Comparison of ENCODE assay signal across 25 cellular contexts in the genomic region with DNA sequence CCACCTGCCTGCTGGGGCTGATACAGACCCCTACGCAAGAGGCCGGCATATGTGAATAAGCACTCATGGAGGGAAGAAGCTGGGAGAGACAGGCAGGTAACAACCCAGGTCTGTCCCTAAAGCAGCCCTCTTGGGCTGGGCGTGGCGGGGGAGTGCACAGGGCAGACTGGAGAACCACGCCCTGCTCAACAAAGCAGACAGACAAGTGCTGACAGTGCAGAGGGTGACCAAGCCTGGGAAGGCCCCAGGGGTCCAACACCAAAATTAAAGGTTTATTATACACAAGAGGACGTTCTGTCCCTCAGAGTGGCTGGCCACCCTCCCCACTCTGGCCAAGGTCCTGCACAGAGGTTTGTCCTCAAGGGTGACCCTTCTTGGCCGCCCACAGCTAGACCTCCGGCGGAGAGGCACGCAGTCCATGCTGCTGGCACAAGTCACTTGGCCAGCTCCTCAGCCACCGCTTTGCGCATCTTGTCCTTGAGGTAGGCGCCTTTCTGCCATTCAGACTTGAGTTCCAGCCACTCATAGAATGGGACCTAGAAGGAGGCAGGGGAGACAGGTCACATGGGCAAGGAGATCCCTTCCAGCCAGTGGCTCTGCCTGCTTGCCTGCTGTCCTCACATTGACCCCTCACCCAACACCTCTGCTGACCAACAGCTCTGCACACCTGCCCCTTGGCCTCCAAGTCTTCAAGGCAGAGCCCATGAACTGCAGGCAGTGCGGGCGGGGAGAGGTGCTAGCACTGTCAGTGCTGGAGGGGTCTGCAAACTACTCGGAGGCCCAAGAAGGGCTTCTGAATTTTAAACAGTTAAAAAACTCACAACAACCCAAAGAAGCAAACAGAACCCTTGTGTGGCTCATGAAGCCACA. TPM values are rescaled to one million over a fixed set of nuclear protein-coding genes. Genes with fewer than 3 reads are reported as not detected.
A peak's percentile ranks its signal among the peaks of the same experiment; 100 is the strongest.
DNase-seq lines count a peak whose midpoint lies in the region; ATAC-seq, FAIRE-seq and TF ChIP-seq lines count a peak whose summit lies in the region.
"Had no signal": no experiment of that assay in that cellular context is flagged by ENCODE, and none has a peak within 500 bp of the region (broad histone marks: within the 10 kb centered on the region; RNA-seq: fewer than 3 reads in every experiment).

No MANE protein-coding gene starts in this region.

- H3K27ac Mint-ChIP-seq in activated T-cell treated with anti-CD3 and anti-CD28 coated beads, Interleukin-2, amount 50 U/mL, for 24 hours = no peak overlapping the region
- no peak overlapping the region for H3K27ac Mint-ChIP-seq in stimulated activated memory B cell treated with anti-CD40 and anti-IgM and Interleukin-4, amounts not matched to agents 10 μg/mL and 1 μg/mL and 100 μg/mL, for 72 hours
- H3K27ac Mint-ChIP-seq: dendritic cell treated with granulocyte-macrophage colony-stimulating factor and Interleukin-4, amounts not matched to agents 40 ng/mL and 50 ng/mL, for 4 days had no signal

- no peak overlapping the region for H3K4me2 ChIP-seq in HepG2 (ENCODE audit: low read depth, low read length)
- H3K4me2 ChIP-seq: BLaER1 treated with 17β-estradiol and CSF1 and Interleukin-3, amounts not matched to agents 10 nM and 100 nM had no signal

- CTCF ChIA-PET in RWPE1 (lab: Yijun Ruan, JAX) = interaction anchor here (0.8 kb wide), 1 partner anchor 127 kb away, joined by 3 read pairs; no protein-coding TSS in a partner anchor
- CTCF ChIA-PET in HepG2 (lab: Yijun Ruan, JAX; ENCODE audit: low intra/inter-chr PET ratio, low total read pairs) = no interaction called here
- CTCF ChIA-PET in A673 (lab: Charles Lee) = no interaction called here

- intact Hi-C loops in HepG2 (cut with micrococcal nuclease; ENCODE audit: unreplicated experiment) (no loop called here), A673 (cut with micrococcal nuclease; ENCODE audit: unreplicated experiment) (no loop called here)

- no peak for ATAC-seq in activated T-cell treated with anti-CD3 and anti-CD28 coated beads, Interleukin-2, amount 50 U/mL, for 4 hours
- peak; percentile 6 for ATAC-seq in HepG2
- peak; percentile 8 for ATAC-seq in stimulated activated memory B cell treated with anti-CD40 and anti-IgM and Interleukin-4, amounts not matched to agents 10 μg/mL and 1 μg/mL and 100 μg/mL, for 72 hours

- H3K4me3 Mint-ChIP-seq in activated T-cell treated with anti-CD3 and anti-CD28 coated beads, Interleukin-2, amount 50 U/mL, for 24 hours = no peak overlapping the region
- H3K4me3 Mint-ChIP-seq in activated T-cell treated with anti-CD3 and anti-CD28 coated beads, Interleukin-2, amount 50 U/mL, for 4 hours = no peak overlapping the region
- H3K4me3 Mint-ChIP-seq in stimulated activated memory B cell treated with anti-CD40 and anti-IgM and Interleukin-4, amounts not matched to agents 10 μg/mL and 1 μg/mL and 100 μg/mL, for 72 hours = no peak overlapping the region
- H3K4me3 Mint-ChIP-seq: dendritic cell treated with granulocyte-macrophage colony-stimulating factor and Interleukin-4, amounts not matched to agents 40 ng/mL and 50 ng/mL, for 4 days had no signal

- H3K9me3 Mint-ChIP-seq in activated T-cell treated with anti-CD3 and anti-CD28 coated beads, Interleukin-2, amount 50 U/mL, for 24 hours = no peaks in the 10 kb centered on the region
- no peaks in the 10 kb centered on the region for H3K9me3 Mint-ChIP-seq in activated T-cell treated with anti-CD3 and anti-CD28 coated beads, Interleukin-2, amount 50 U/mL, for 4 hours
- H3K9me3 Mint-ChIP-seq in stimulated activated memory B cell treated with anti-CD40 and anti-IgM and Interleukin-4, amounts not matched to agents 10 μg/mL and 1 μg/mL and 100 μg/mL, for 72 hours = no peaks in the 10 kb centered on the region
- H3K9me3 Mint-ChIP-seq: dendritic cell treated with granulocyte-macrophage colony-stimulating factor and Interleukin-4, amounts not matched to agents 40 ng/mL and 50 ng/mL, for 4 days had no signal

- H2AFZ ChIP-seq in HepG2 (ENCODE audit: low read length) = no peak overlapping the region
- H2AFZ ChIP-seq: GM23248 had no signal

- TF ChIP-seq POLR2A in HepG2 (IDR thresholded peaks at IDR 0.05; ENCODE audit: insufficient read depth in 1 of 2, low read depth in 2 of 2, low read length in 2 of 2) = no peak

- TF ChIP-seq CTCF in RWPE1 (conservative IDR thresholded peaks at IDR 0.05; ENCODE audit: low read depth) (no peak), HepG2 (CRISPR knock-in tag; IDR thresholded peaks at IDR 0.05) (no peak), A673 (conservative IDR thresholded peaks at IDR 0.05; ENCODE audit: low read depth, low read length) (no peak)

- no peaks in the 10 kb centered on the region for H3K27me3 ChIP-seq in HepG2 (ENCODE audit: control insufficient read depth in 1 of 2, insufficient read depth in 2 of 2, low read length in 2 of 2)
- no peaks in the 10 kb centered on the region for H3K27me3 ChIP-seq in A673 (replicated peaks; ENCODE audit: insufficient read depth, low read depth, low read length, poor library complexity)
- H3K27me3 ChIP-seq: BLaER1 treated with 17β-estradiol and CSF1 and Interleukin-3, amounts not matched to agents 10 nM and 100 nM had no signal

- DNase-seq in activated T-cell treated with anti-CD3 and anti-CD28 coated beads, Interleukin-2, amount 50 U/mL, for 24 hours = peak; percentile 29
- no peak for DNase-seq in activated T-cell treated with anti-CD3 and anti-CD28 coated beads, Interleukin-2, amount 50 U/mL, for 4 hours
- DNase-seq in RWPE1 (ENCODE audit: low spot score) (no peak), HepG2 (ENCODE audit: low spot score) (no peak), activated gamma-delta T cell treated with Interleukin-2 at 50 U/mL for 16 hours (no peak), A673 (ENCODE audit: low spot score) (no peak)
- DNase-seq in stimulated activated CD4-positive, alpha-beta T cell treated with anti-CD3 and anti-CD28 coated beads, Interleukin-2, amount 100 ng/mL, for 48 hours = no peak
- DNase-seq: activated naive CD4-positive, alpha-beta T cell treated with anti-CD3 and anti-CD28 coated beads, Interleukin-2, amount 50 U/mL, for 16 hours; GM23248; KBM-7; NCI-H1436 treated with DMSO at 0.1 percent for 48 hours; NCI-H526; SHP77; stimulated activated CD4-positive, alpha-beta T cell treated with anti-CD3 and anti-CD28 coated beads, Interleukin-1b, Interleukin-23, amount 100 ng/mL, for 48 hours; T-helper 9 cell had no signal

- TF ChIP-seq RAD21 in HepG2 (CRISPR knock-in tag; IDR thresholded peaks at IDR 0.05) = no peak

- peaks cover 41 to 60% of the 10 kb centered on the region in 2 experiments for H3K36me3 ChIP-seq in HepG2 (replicated peaks in 1 of 2; ENCODE audit: control insufficient read depth in 1 of 2, insufficient read depth in 2 of 2, low read length in 2 of 2)
- H3K36me3 ChIP-seq in A673 (ENCODE audit: insufficient read depth, low read length, poor library complexity, severe bottlenecking) = peaks cover 69% of the 10 kb centered on the region

- no peak for TF ChIP-seq EP300 in HepG2 (IDR thresholded peaks at IDR 0.05; ENCODE audit: low read depth in 2 of 2, low read length in 2 of 2)
- no peak for TF ChIP-seq EP300 in HepG2 (CRISPR knock-in tag; IDR thresholded peaks at IDR 0.05; ENCODE audit: borderline replicate concordance)

- FAIRE-seq in HepG2 (lab: Jason Lieb, UNC) = no peak
- FAIRE-seq: endometrium, urothelium cell line had no signal

- peaks cover 5% of the 10 kb centered on the region; the same call in 1 of the 2 replicates for H4K20me1 ChIP-seq in HepG2 (ENCODE audit: insufficient read depth, low read length)

- no peaks in the 10 kb centered on the region for H3K27me3 Mint-ChIP-seq in activated T-cell treated with anti-CD3 and anti-CD28 coated beads, Interleukin-2, amount 50 U/mL, for 24 hours
- H3K27me3 Mint-ChIP-seq in activated T-cell treated with anti-CD3 and anti-CD28 coated beads, Interleukin-2, amount 50 U/mL, for 4 hours (ENCODE audit: low read depth) = no peaks in the 10 kb centered on the region
- no peaks in the 10 kb centered on the region for H3K27me3 Mint-ChIP-seq in stimulated activated memory B cell treated with anti-CD40 and anti-IgM and Interleukin-4, amounts not matched to agents 10 μg/mL and 1 μg/mL and 100 μg/mL, for 72 hours
- H3K27me3 Mint-ChIP-seq: dendritic cell treated with granulocyte-macrophage colony-stimulating factor and Interleukin-4, amounts not matched to agents 40 ng/mL and 50 ng/mL, for 4 days had no signal

- BruUV-seq in HepG2 (replicated peaks; lab: Mats Ljungman, UMichigan) (no TSS peak), A673 (replicated peaks; lab: Mats Ljungman, UMichigan) (no TSS peak)

- POLR2A ChIA-PET in RWPE1 (lab: Yijun Ruan, JAX; ENCODE audit: low non-redundant PET) (interaction anchor here (0.5 kb wide), 1 partner anchor 317 kb away, joined by 3 read pairs; no protein-coding TSS in a partner anchor), HepG2 (lab: Yijun Ruan, JAX) (interaction anchor here (1.1 to 1.5 kb wide), 2 partner anchors 10 to 12 kb away, joined by 4 to 5 read pairs; partner anchors contain the start of gene TBRG4), A673 (lab: Charles Lee; ENCODE audit: low non-redundant PET) (no interaction called here)

- H3K36me3 Mint-ChIP-seq in activated T-cell treated with anti-CD3 and anti-CD28 coated beads, Interleukin-2, amount 50 U/mL, for 24 hours (ENCODE audit: low read depth) = peaks cover 77% of the 10 kb centered on the region
- peaks cover 16% of the 10 kb centered on the region for H3K36me3 Mint-ChIP-seq in activated T-cell treated with anti-CD3 and anti-CD28 coated beads, Interleukin-2, amount 50 U/mL, for 4 hours (ENCODE audit: insufficient read depth)
- H3K36me3 Mint-ChIP-seq in stimulated activated memory B cell treated with anti-CD40 and anti-IgM and Interleukin-4, amounts not matched to agents 10 μg/mL and 1 μg/mL and 100 μg/mL, for 72 hours = peaks cover 42% of the 10 kb centered on the region

- in situ Hi-C loops in HepG2 (cut with HindIII; ENCODE audit: extremely low pct_ligation_motif_present, low pct_unique_long_range_greater_than_20kb) = no loop called here

- no peak overlapping the region for H3K4me3 ChIP-seq in HepG2 (replicated peaks in 1 of 3; ENCODE audit: insufficient read depth in 1 of 3, low read depth in 2 of 3, low read length in 3 of 3)
- no peak overlapping the region for H3K4me3 ChIP-seq in A673 (ENCODE audit: low read depth, low read length, poor library complexity, severe bottlenecking)
- H3K4me3 ChIP-seq: BLaER1 treated with 17β-estradiol and CSF1 and Interleukin-3, amounts not matched to agents 10 nM and 100 nM; GM23248 had no signal

- H3K27ac ChIP-seq in RWPE1 = peak overlapping the region; percentile 57
- H3K27ac ChIP-seq in HepG2 (ENCODE audit: extremely low read length, insufficient read depth, low read length) = no peak overlapping the region
- H3K27ac ChIP-seq in A673 (ENCODE audit: low read depth, low read length, poor library complexity, severe bottlenecking) = no peak overlapping the region
- H3K27ac ChIP-seq: BLaER1 treated with 17β-estradiol and CSF1 and Interleukin-3, amounts not matched to agents 10 nM and 100 nM; GM23248 had no signal

- H3K4me1 ChIP-seq in HepG2 (ENCODE audit: insufficient read depth, low read length) = no peaks in the 10 kb centered on the region
- H3K4me1 ChIP-seq in A673 (ENCODE audit: insufficient read depth, low read length, poor library complexity, severe bottlenecking) = no peaks in the 10 kb centered on the region
- H3K4me1 ChIP-seq: BLaER1 treated with 17β-estradiol and CSF1 and Interleukin-3, amounts not matched to agents 10 nM and 100 nM; Caco-2 had no signal

- peaks cover 2% of the 10 kb centered on the region for H3K79me2 ChIP-seq in HepG2 (ENCODE audit: insufficient read depth, low read length)

- WGBS in HepG2 (ENCODE audit: low lambda C conversion rate) = 98% methylated on average over 11 of the region's 16 CpGs

- peaks cover 7% of the 10 kb centered on the region for H3K4me1 Mint-ChIP-seq in activated T-cell treated with anti-CD3 and anti-CD28 coated beads, Interleukin-2, amount 50 U/mL, for 24 hours (ENCODE audit: low read depth)
- no peaks in the 10 kb centered on the region for H3K4me1 Mint-ChIP-seq in activated T-cell treated with anti-CD3 and anti-CD28 coated beads, Interleukin-2, amount 50 U/mL, for 4 hours (ENCODE audit: low read depth)
- no peaks in the 10 kb centered on the region for H3K4me1 Mint-ChIP-seq in stimulated activated memory B cell treated with anti-CD40 and anti-IgM and Interleukin-4, amounts not matched to agents 10 μg/mL and 1 μg/mL and 100 μg/mL, for 72 hours

- no peak overlapping the region for H3K9ac ChIP-seq in HepG2 (ENCODE audit: insufficient read depth, low read depth, low read length)
- H3K9ac ChIP-seq: BLaER1 treated with 17β-estradiol and CSF1 and Interleukin-3, amounts not matched to agents 10 nM and 100 nM; GM23248 had no signal

- H3K9me3 ChIP-seq in HepG2 (ENCODE audit: low read length) (no peaks in the 10 kb centered on the region), A673 (ENCODE audit: low read depth, low read length, poor library complexity, severe bottlenecking) (no peaks in the 10 kb centered on the region)
- H3K9me3 ChIP-seq: BLaER1 treated with 17β-estradiol and CSF1 and Interleukin-3, amounts not matched to agents 10 nM and 100 nM; Caco-2 had no signal

RNA-seq across cellular contexts. Expression of gene NACAD, which starts 11.4 kb away (rescaled TPM):
- total RNA-seq in activated T-cell treated with anti-CD3 and anti-CD28 coated beads, Interleukin-2, amount 50 U/mL, for 4 hours = under 1 TPM; 0.14 to 0.66 (median 0.37) TPM
- total RNA-seq in HepG2 (2016; rRNA removed; fragmentation: Illumina TruSeq; extraction: Trizol) (0.08 TPM in 1 of 2 replicates, not detected in the other), A673 (2021) (1.1 and 1.6 TPM in 2 replicates)
- total RNA-seq in HepG2 (2016; cell fraction: cytosol; rRNA removed; fragmentation: Illumina TruSeq; extraction: Trizol; ENCODE audit: low read depth) = not detected in 2 replicates
- total RNA-seq in HepG2 (2016; cell fraction: insoluble cytoplasmic fraction; rRNA removed; fragmentation: Illumina TruSeq; extraction: Trizol) = 0.02 and 0.07 TPM in 2 replicates
- total RNA-seq in HepG2 (2016; cell fraction: membrane; rRNA removed; fragmentation: Illumina TruSeq; extraction: Trizol) = not detected in 2 replicates
- not detected in 2 replicates for total RNA-seq in HepG2 (2016; cell fraction: nucleus; rRNA removed; fragmentation: Illumina TruSeq; extraction: Trizol)
- polyA plus RNA-seq in HepG2 (2011; rRNA removed) = 0.04 and 0.07 TPM in 2 replicates
- 0.04 and 0.06 TPM in 2 replicates for polyA plus RNA-seq in HepG2 (2011; cell fraction: cytosol; rRNA removed)
- 0.45 and 0.54 TPM in 2 replicates for polyA plus RNA-seq in HepG2 (2011; cell fraction: nucleus; rRNA removed)
- polyA plus RNA-seq in HepG2 (2012) = 0.54 and 0.63 TPM in 2 replicates
- polyA plus RNA-seq in HepG2 (2016; cell fraction: cytosol; fragmentation: Illumina TruSeq; extraction: Trizol; ENCODE audit: low read depth) = not detected in 2 replicates
- polyA plus RNA-seq in HepG2 (2016; cell fraction: insoluble cytoplasmic fraction; fragmentation: Illumina TruSeq; extraction: Trizol; ENCODE audit: low read depth) = 0.08 TPM in 1 of 2 replicates, not detected in the other
- not detected in 2 replicates for polyA plus RNA-seq in HepG2 (2016; cell fraction: membrane; fragmentation: Illumina TruSeq; extraction: Trizol; ENCODE audit: low read depth)
- 0.15 and 0.89 TPM in 2 replicates for polyA plus RNA-seq in HepG2 (2016; cell fraction: nucleus; fragmentation: Illumina TruSeq; extraction: Trizol; ENCODE audit: insufficient read depth, low read depth)
- 0.05 TPM in 1 of 2 replicates, not detected in the other for polyA minus RNA-seq in HepG2 (2011; rRNA and poly(A)+ RNA removed; ENCODE audit: low replicate concordance)
- 0.09 and 0.20 TPM in 2 replicates for polyA minus RNA-seq in HepG2 (2011; cell fraction: cytosol; rRNA and poly(A)+ RNA removed)
- polyA minus RNA-seq in HepG2 (2011; cell fraction: nucleus; rRNA and poly(A)+ RNA removed) = 0.13 and 0.25 TPM in 2 replicates

RNA-seq across cellular contexts. Expression of gene TBRG4, which starts 11.4 kb away (rescaled TPM):
- 100 to 1,000 TPM; 206 to 236 (median 233) TPM for total RNA-seq in activated T-cell treated with anti-CD3 and anti-CD28 coated beads, Interleukin-2, amount 50 U/mL, for 4 hours
- total RNA-seq in HepG2 (2016; rRNA removed; fragmentation: Illumina TruSeq; extraction: Trizol) = 87.8 and 90.3 TPM in 2 replicates
- 33.6 and 34.9 TPM in 2 replicates for total RNA-seq in HepG2 (2016; cell fraction: cytosol; rRNA removed; fragmentation: Illumina TruSeq; extraction: Trizol; ENCODE audit: low read depth)
- 87.0 and 89.8 TPM in 2 replicates for total RNA-seq in HepG2 (2016; cell fraction: insoluble cytoplasmic fraction; rRNA removed; fragmentation: Illumina TruSeq; extraction: Trizol)
- total RNA-seq in HepG2 (2016; cell fraction: membrane; rRNA removed; fragmentation: Illumina TruSeq; extraction: Trizol) = 33.7 and 38.0 TPM in 2 replicates
- 82.0 and 84.8 TPM in 2 replicates for total RNA-seq in HepG2 (2016; cell fraction: nucleus; rRNA removed; fragmentation: Illumina TruSeq; extraction: Trizol)
- polyA plus RNA-seq in HepG2 (2011; rRNA removed) = 107 and 122 TPM in 2 replicates
- 79.2 and 104 TPM in 2 replicates for polyA plus RNA-seq in HepG2 (2011; cell fraction: cytosol; rRNA removed)
- 370 and 388 TPM in 2 replicates for polyA plus RNA-seq in HepG2 (2011; cell fraction: nucleus; rRNA removed)
- polyA plus RNA-seq in HepG2 (2012) = 54.3 and 62.8 TPM in 2 replicates
- 11.2 and 11.7 TPM in 2 replicates for polyA plus RNA-seq in HepG2 (2016; cell fraction: cytosol; fragmentation: Illumina TruSeq; extraction: Trizol; ENCODE audit: low read depth)
- 71.7 and 72.0 TPM in 2 replicates for polyA plus RNA-seq in HepG2 (2016; cell fraction: insoluble cytoplasmic fraction; fragmentation: Illumina TruSeq; extraction: Trizol; ENCODE audit: low read depth)
- 17.4 and 18.6 TPM in 2 replicates for polyA plus RNA-seq in HepG2 (2016; cell fraction: membrane; fragmentation: Illumina TruSeq; extraction: Trizol; ENCODE audit: low read depth)
- polyA plus RNA-seq in HepG2 (2016; cell fraction: nucleus; fragmentation: Illumina TruSeq; extraction: Trizol; ENCODE audit: insufficient read depth, low read depth) = 105 and 123 TPM in 2 replicates
- 224 and 418 TPM in 2 replicates for polyA minus RNA-seq in HepG2 (2011; rRNA and poly(A)+ RNA removed; ENCODE audit: low replicate concordance)
- 56.5 and 63.0 TPM in 2 replicates for polyA minus RNA-seq in HepG2 (2011; cell fraction: cytosol; rRNA and poly(A)+ RNA removed)
- polyA minus RNA-seq in HepG2 (2011; cell fraction: nucleus; rRNA and poly(A)+ RNA removed) = 193 and 254 TPM in 2 replicates
- total RNA-seq in A673 (2021) = 127 and 136 TPM in 2 replicates

RNA-seq across cellular contexts. Expression of gene RAMP3, which starts 57.5 kb away (rescaled TPM):
- not detected for total RNA-seq in activated T-cell treated with anti-CD3 and anti-CD28 coated beads, Interleukin-2, amount 50 U/mL, for 4 hours
- total RNA-seq in HepG2 (2016; rRNA removed; fragmentation: Illumina TruSeq; extraction: Trizol) (not detected in 2 replicates), A673 (2021) (not detected in 2 replicates)
- total RNA-seq in HepG2 (2016; cell fraction: cytosol; rRNA removed; fragmentation: Illumina TruSeq; extraction: Trizol; ENCODE audit: low read depth) = not detected in 2 replicates
- total RNA-seq in HepG2 (2016; cell fraction: insoluble cytoplasmic fraction; rRNA removed; fragmentation: Illumina TruSeq; extraction: Trizol) = not detected in 2 replicates
- not detected in 2 replicates for total RNA-seq in HepG2 (2016; cell fraction: membrane; rRNA removed; fragmentation: Illumina TruSeq; extraction: Trizol)
- not detected in 2 replicates for total RNA-seq in HepG2 (2016; cell fraction: nucleus; rRNA removed; fragmentation: Illumina TruSeq; extraction: Trizol)
- polyA plus RNA-seq in HepG2 (2011; rRNA removed) = not detected in 2 replicates
- polyA plus RNA-seq in HepG2 (2011; cell fraction: cytosol; rRNA removed) = not detected in 2 replicates
- not detected in 2 replicates for polyA plus RNA-seq in HepG2 (2011; cell fraction: nucleus; rRNA removed)
- not detected in 2 replicates for polyA plus RNA-seq in HepG2 (2012)
- polyA plus RNA-seq in HepG2 (2016; cell fraction: cytosol; fragmentation: Illumina TruSeq; extraction: Trizol; ENCODE audit: low read depth) = not detected in 2 replicates
- polyA plus RNA-seq in HepG2 (2016; cell fraction: insoluble cytoplasmic fraction; fragmentation: Illumina TruSeq; extraction: Trizol; ENCODE audit: low read depth) = not detected in 2 replicates
- not detected in 2 replicates for polyA plus RNA-seq in HepG2 (2016; cell fraction: membrane; fragmentation: Illumina TruSeq; extraction: Trizol; ENCODE audit: low read depth)
- not detected in 2 replicates for polyA plus RNA-seq in HepG2 (2016; cell fraction: nucleus; fragmentation: Illumina TruSeq; extraction: Trizol; ENCODE audit: insufficient read depth, low read depth)
- polyA minus RNA-seq in HepG2 (2011; rRNA and poly(A)+ RNA removed; ENCODE audit: low replicate concordance) = not detected in 2 replicates
- polyA minus RNA-seq in HepG2 (2011; cell fraction: cytosol; rRNA and poly(A)+ RNA removed) = not detected in 2 replicates
- polyA minus RNA-seq in HepG2 (2011; cell fraction: nucleus; rRNA and poly(A)+ RNA removed) = not detected in 2 replicates
- total RNA-seq: Caco-2, GM23248, HT-29, myocyte, pulmonary artery endothelial cell had no signal
- polyA plus RNA-seq: AG04450, GM23248 had no signal

Comparison
In these comparisons a context has a peak if more than half of its experiments do, and no peak if none do; other contexts are left out.
1. ATAC-seq: peak in HepG2 (single experiment) and stimulated activated memory B cell treated with anti-CD40 and anti-IgM and Interleukin-4, amounts not matched to agents 10 μg/mL and 1 μg/mL and 100 μg/mL, for 72 hours (single experiment); none in activated T-cell treated with anti-CD3 and anti-CD28 coated beads, Interleukin-2, amount 50 U/mL, for 4 hours (0 of 2).